ENCODE assay signal across 14 cellular contexts in genomic region chr1:109919271-109919670, GRCh38.
"Had no signal": no experiment of that assay in that cellular context is flagged by ENCODE, and none has a peak within 500 bp of the region (broad histone marks: within the 10 kb centered on the region; RNA-seq: fewer than 3 reads in every experiment).

No MANE protein-coding gene starts in this region.

- H3K4me3 ChIP-seq: heart left ventricle, left lung, ovary, stomach, thoracic aorta had no signal

- FAIRE-seq: astrocyte, frontal cortex, TTC549 had no signal

- H3K36me3 ChIP-seq: ovary had no signal

- DNase-seq: activated B cell treated with CpG ODN at 0.5 μM for 24 hours; activated CD4-positive, alpha-beta T cell treated with anti-CD3 and anti-CD28 coated beads, Interleukin-2, amount 50 U/mL, for 1 hour; activated T-cell treated with anti-CD3 and anti-CD28 coated beads, Interleukin-2, amount 50 U/mL, for 24 hours; heart left ventricle; islet precursor cell; nephron progenitor cell; ovary; stimulated activated CD4-positive, alpha-beta T cell treated with anti-CD3 and anti-CD28 coated beads, Interleukin-4, amount 100 ng/mL, for 4 hours; stomach had no signal

- ATAC-seq: heart left ventricle, left lung had no signal

- H3K9me3 ChIP-seq: heart left ventricle, left lung, ovary, stomach, thoracic aorta had no signal

- H3K27me3 ChIP-seq: heart left ventricle, left lung, ovary, stomach had no signal

- H3K27ac ChIP-seq: heart left ventricle, left lung, ovary, thoracic aorta had no signal
